8 cellular contexts compared by ENCODE assay signal in the genomic region with DNA sequence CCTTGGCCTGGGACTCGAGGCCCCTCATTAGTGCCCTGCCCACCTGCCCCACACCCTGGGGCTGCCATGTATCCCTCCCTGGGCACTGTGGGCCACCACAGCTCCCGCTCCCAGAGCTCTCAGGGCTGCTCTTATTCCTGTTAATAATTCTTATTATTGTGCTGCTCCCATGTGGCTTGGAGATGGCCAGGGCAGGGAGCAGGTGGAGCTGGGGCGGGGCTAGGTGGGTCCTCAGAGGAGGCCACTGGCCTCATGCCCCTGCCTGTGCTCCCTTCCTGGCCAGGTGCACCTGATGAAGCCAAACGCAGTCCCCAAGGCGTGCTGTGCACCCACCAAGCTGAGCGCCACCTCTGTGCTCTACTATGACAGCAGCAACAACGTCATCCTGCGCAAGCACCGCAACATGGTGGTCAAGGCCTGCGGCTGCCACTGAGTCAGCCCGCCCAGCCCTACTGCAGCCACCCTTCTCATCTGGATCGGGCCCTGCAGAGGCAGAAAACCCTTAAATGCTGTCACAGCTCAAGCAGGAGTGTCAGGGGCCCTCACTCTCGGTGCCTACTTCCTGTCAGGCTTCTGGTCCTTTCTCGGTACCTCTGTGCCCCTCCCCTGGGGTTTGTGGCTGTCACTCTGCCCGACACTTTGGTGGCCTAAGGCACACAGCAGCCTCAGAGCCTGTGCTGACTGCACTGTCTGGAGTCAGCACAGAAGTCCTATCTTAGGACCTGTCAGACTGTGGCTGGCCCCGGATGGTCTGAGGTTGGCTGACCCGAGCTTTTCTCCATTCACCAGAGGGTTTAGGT. TPM values are rescaled to one million over a fixed set of nuclear protein-coding genes. Genes with fewer than 3 reads are reported as not detected.
DNase-seq lines count a peak whose midpoint lies in the region; ATAC-seq, FAIRE-seq and TF ChIP-seq lines count a peak whose summit lies in the region.

No MANE protein-coding gene starts in this region.

- peaks cover 29 to 47% (median 40%) of the 10 kb centered on the region in 11 experiments for H3K36me3 ChIP-seq in BLaER1 treated with 17β-estradiol and CSF1 and Interleukin-3, amounts not matched to agents 10 nM and 100 nM
- peaks cover 0 to 44% (median 6%) of the 10 kb centered on the region in 4 donors for H3K36me3 ChIP-seq in sigmoid colon

- no peaks in the 10 kb centered on the region for H3K9me3 ChIP-seq in BLaER1 treated with 17β-estradiol and CSF1 and Interleukin-3, amounts not matched to agents 10 nM and 100 nM (replicated peaks in 1 of 11)
- H3K9me3 ChIP-seq in sigmoid colon = no peaks in the 10 kb centered on the region

- peaks cover 0 to 6% (median 0%) of the 10 kb centered on the region in 11 experiments; a peak in 1 of 22 replicates for H3K27me3 ChIP-seq in BLaER1 treated with 17β-estradiol and CSF1 and Interleukin-3, amounts not matched to agents 10 nM and 100 nM
- H3K27me3 ChIP-seq in sigmoid colon = no peaks in the 10 kb centered on the region

- peaks cover 0 to 60% (median 13%) of the 10 kb centered on the region in 11 experiments; a peak in 11 of 22 replicates for H4K20me1 ChIP-seq in BLaER1 treated with 17β-estradiol and CSF1 and Interleukin-3, amounts not matched to agents 10 nM and 100 nM

- H3K36me3 Mint-ChIP-seq in activated T-helper 1 cell treated with anti-CD3 and anti-CD28 coated beads, Interleukin-12 subunit alpha, Interleukin-12 subunit beta, Interleukin-2, Interleukin-4 antibody, amounts not matched to agents 30 ng/mL and 10 ng/mL and 1 ng/mL, durations not matched to agents 14 hours and 24 hours and 36 hours (ENCODE audit: low read depth) = peaks cover 5% of the 10 kb centered on the region

- no peak for TF ChIP-seq CTCF in sigmoid colon (IDR thresholded peaks at IDR 0.05)

- peaks cover 8% of the 10 kb centered on the region for H3K4me1 Mint-ChIP-seq in activated T-helper 1 cell treated with anti-CD3 and anti-CD28 coated beads, Interleukin-12 subunit alpha, Interleukin-12 subunit beta, Interleukin-2, Interleukin-4 antibody, amounts not matched to agents 30 ng/mL and 10 ng/mL and 1 ng/mL, durations not matched to agents 14 hours and 24 hours and 36 hours (ENCODE audit: low read depth)

- DNase-seq in GM19239 (ENCODE audit: insufficient read length, low spot score) = peak; percentile 92
- DNase-seq in activated T-helper 1 cell treated with anti-CD3 and anti-CD28 coated beads, Interleukin-12 subunit alpha, Interleukin-12 subunit beta, Interleukin-2, Interleukin-4 antibody, amounts not matched to agents 30 ng/mL and 10 ng/mL and 1 ng/mL, durations not matched to agents 14 hours and 24 hours and 36 hours (ENCODE audit: low spot score) = peak; percentile 51
- no peak for DNase-seq in medulla oblongata (ENCODE audit: extremely low spot score)
- DNase-seq in frontal cortex (ENCODE audit: low spot score in 2 of 2) = no peak
- DNase-seq in COR-L47 (lab: John Stamatoyannopoulos, UW) = no peak
- no peak for DNase-seq in sigmoid colon

- intact Hi-C loops in activated T-helper 1 cell treated with anti-CD3 and anti-CD28 coated beads, Interleukin-12 subunit alpha, Interleukin-12 subunit beta, Interleukin-2, Interleukin-4 antibody, amounts not matched to agents 30 ng/mL and 10 ng/mL and 1 ng/mL, durations not matched to agents 14 hours and 24 hours and 36 hours (cut with micrococcal nuclease) = no loop called here
- intact Hi-C loops in sigmoid colon (cut with DNase I) = no loop called here

- H3K4me1 ChIP-seq in BLaER1 treated with 17β-estradiol and CSF1 and Interleukin-3, amounts not matched to agents 10 nM and 100 nM = peaks cover 24 to 48% (median 45%) of the 10 kb centered on the region in 10 experiments
- peaks cover 0 to 4% (median 0%) of the 10 kb centered on the region in 4 donors for H3K4me1 ChIP-seq in sigmoid colon

- no peaks in the 10 kb centered on the region for H3K27me3 Mint-ChIP-seq in activated T-helper 1 cell treated with anti-CD3 and anti-CD28 coated beads, Interleukin-12 subunit alpha, Interleukin-12 subunit beta, Interleukin-2, Interleukin-4 antibody, amounts not matched to agents 30 ng/mL and 10 ng/mL and 1 ng/mL, durations not matched to agents 14 hours and 24 hours and 36 hours (ENCODE audit: insufficient read depth)

- H3K4me3 Mint-ChIP-seq in activated T-helper 1 cell treated with anti-CD3 and anti-CD28 coated beads, Interleukin-12 subunit alpha, Interleukin-12 subunit beta, Interleukin-2, Interleukin-4 antibody, amounts not matched to agents 30 ng/mL and 10 ng/mL and 1 ng/mL, durations not matched to agents 14 hours and 24 hours and 36 hours = no peak overlapping the region

- H3K9me3 Mint-ChIP-seq in activated T-helper 1 cell treated with anti-CD3 and anti-CD28 coated beads, Interleukin-12 subunit alpha, Interleukin-12 subunit beta, Interleukin-2, Interleukin-4 antibody, amounts not matched to agents 30 ng/mL and 10 ng/mL and 1 ng/mL, durations not matched to agents 14 hours and 24 hours and 36 hours = no peaks in the 10 kb centered on the region

- H3K4me3 ChIP-seq in BLaER1 treated with 17β-estradiol and CSF1 and Interleukin-3, amounts not matched to agents 10 nM and 100 nM = 0 out of 20 replicates have a peak overlapping the region, but pooled peaks of 1 of the 10 experiments have one; percentile 11
- H3K4me3 ChIP-seq in sigmoid colon = no peak overlapping the region

- H3K9ac ChIP-seq in BLaER1 treated with 17β-estradiol and CSF1 and Interleukin-3, amounts not matched to agents 10 nM and 100 nM = peak overlapping the region in 6 of 11 experiments; percentile 11 to 57 (median 31); a peak in 9 of 22 replicates

- TF ChIP-seq EP300 in sigmoid colon (IDR thresholded peaks at IDR 0.05) = no peak

- no peak for TF ChIP-seq POLR2A in sigmoid colon (IDR thresholded peaks at IDR 0.05)

- peak overlapping the region in 1 of 11 experiments; percentile 22; a peak in 1 of 22 replicates for H3K27ac ChIP-seq in BLaER1 treated with 17β-estradiol and CSF1 and Interleukin-3, amounts not matched to agents 10 nM and 100 nM
- no peak overlapping the region for H3K27ac ChIP-seq in sigmoid colon

- peak overlapping the region; percentile 52 for H3K27ac Mint-ChIP-seq in activated T-helper 1 cell treated with anti-CD3 and anti-CD28 coated beads, Interleukin-12 subunit alpha, Interleukin-12 subunit beta, Interleukin-2, Interleukin-4 antibody, amounts not matched to agents 30 ng/mL and 10 ng/mL and 1 ng/mL, durations not matched to agents 14 hours and 24 hours and 36 hours

- 74 to 88% methylated on average over 17 of the region's 17 CpGs for WGBS in sigmoid colon, 2 donors

- H3K4me2 ChIP-seq in BLaER1 treated with 17β-estradiol and CSF1 and Interleukin-3, amounts not matched to agents 10 nM and 100 nM = peak overlapping the region; percentile 47 to 94 (median 76)

- peak; percentile 62 for ATAC-seq in HG03139 (IDR thresholded peaks at IDR 0.05; ENCODE audit: unreplicated experiment)

- FAIRE-seq in GM19239 (lab: Jason Lieb, UNC) (peak; percentile 95), frontal cortex (lab: Jason Lieb, UNC) (no peak)

RNA-seq across cellular contexts. Expression of gene BMP8A, which starts 34.1 kb away (rescaled TPM):
- total RNA-seq in activated T-helper 1 cell treated with anti-CD3 and anti-CD28 coated beads, Interleukin-12 subunit alpha, Interleukin-12 subunit beta, Interleukin-2, Interleukin-4 antibody, amounts not matched to agents 30 ng/mL and 10 ng/mL and 1 ng/mL, durations not matched to agents 14 hours and 24 hours and 36 hours = not detected in 2 replicates
- total RNA-seq in frontal cortex = 0.41 TPM
- 1 to 10 TPM in 2 of 4 donors, under 1 TPM in 2; 0.27 to 3.2 (median 0.99) TPM for total RNA-seq in sigmoid colon
- polyA plus RNA-seq in sigmoid colon = under 1 TPM in 2 of 3 donors, not detected in 1; 0.60 to 0.79 TPM

RNA-seq across cellular contexts. Expression of gene PABPC4, which starts 51.0 kb away (rescaled TPM):
- 343 and 347 TPM in 2 replicates for total RNA-seq in activated T-helper 1 cell treated with anti-CD3 and anti-CD28 coated beads, Interleukin-12 subunit alpha, Interleukin-12 subunit beta, Interleukin-2, Interleukin-4 antibody, amounts not matched to agents 30 ng/mL and 10 ng/mL and 1 ng/mL, durations not matched to agents 14 hours and 24 hours and 36 hours
- total RNA-seq in frontal cortex (126 TPM), sigmoid colon (100 to 1,000 TPM in 3 of 4 donors, 10 to 100 TPM in 1; 95.8 to 181 (median 127) TPM)
- polyA plus RNA-seq in sigmoid colon = 10 to 100 TPM; 37.9 to 76.7 (median 69.1) TPM

Comparison
In these comparisons a context has a peak if more than half of its experiments do, and no peak if none do; other contexts are left out.
1. DNase-seq: peak in GM19239 (single experiment) and activated T-helper 1 cell treated with anti-CD3 and anti-CD28 coated beads, Interleukin-12 subunit alpha, Interleukin-12 subunit beta, Interleukin-2, Interleukin-4 antibody, amounts not matched to agents 30 ng/mL and 10 ng/mL and 1 ng/mL, durations not matched to agents 14 hours and 24 hours and 36 hours (single experiment); none in medulla oblongata (single experiment), frontal cortex (0 of 2), COR-L47 (single experiment) and sigmoid colon (single experiment).